ENCODE assay signal across 18 cellular contexts in genomic region chr13:30866692-30867669, GRCh38. TPM values are rescaled to one million over a fixed set of nuclear protein-coding genes. Genes with fewer than 3 reads are reported as not detected.
DNase-seq lines count a peak whose midpoint lies in the region; ATAC-seq and TF ChIP-seq lines count a peak whose summit lies in the region.
"Had no signal": no experiment of that assay in that cellular context is flagged by ENCODE, and none has a peak within 500 bp of the region (broad histone marks: within the 10 kb centered on the region; RNA-seq: fewer than 3 reads in every experiment).

No MANE protein-coding gene starts in this region.

- intact Hi-C loops in ovary (cut with DNase I) (loop anchor here in 2 of 4 donors (5.0 to 10.0 kb wide), 6 partner anchors 65 to 732 kb away; partner anchors contain the start of gene USPL1 (in 1 of the 2)), cardiac septum (cut with DNase I) (loop anchor here (5.0 to 10.0 kb wide), 5 partner anchors 40 to 252 kb away; partner anchors contain the start of genes MEDAG and USPL1)

- in situ Hi-C loops in brain microvascular endothelial cell (cut with HindIII; ENCODE audit: low pct_ligation_motif_present, low sequenced_read_pairs): no loop called here

- POLR2A ChIA-PET in HEK293 (lab: Yijun Ruan, JAX): no interaction called here

- no peak for TF ChIP-seq CTCF in HEK293 (tag by site-specific recombination; IDR thresholded peaks at IDR 0.05)
- no peak for TF ChIP-seq CTCF in brain microvascular endothelial cell (IDR thresholded peaks at IDR 0.05; ENCODE audit: low read depth, low read length, missing control alignments)
- TF ChIP-seq CTCF in ovary (IDR thresholded peaks at IDR 0.05): no peak

- peak; percentile 95 to 99 for DNase-seq in NCI-H524 (lab: John Stamatoyannopoulos, UW)
- DNase-seq in brain microvascular endothelial cell: no peak
- peak in 4 of 5 donors; percentile 33 to 62 (median 56) for DNase-seq in ovary
- no peak for DNase-seq in cardiac septum (ENCODE audit: low spot score)
- DNase-seq in GM03348 (ENCODE audit: low spot score): no peak
- DNase-seq in T1000 (lab: John Stamatoyannopoulos, UW): no peak
- DNase-seq: activated CD4-positive, CD25-positive, alpha-beta regulatory T cell; activated effector memory CD4-positive, alpha-beta T cell treated with anti-CD3 and anti-CD28 coated beads, Interleukin-2, amount 50 U/mL, for 16 hours; aorta; esophagus squamous epithelium; GDM1; left cardiac atrium; NCI-H446; pancreas; stimulated activated naive CD4-positive, alpha-beta T cell had no signal

- H3K4me3 ChIP-seq in HEK293 (ENCODE audit: low read depth, low read length) (no peak overlapping the region), brain microvascular endothelial cell (ENCODE audit: low read depth, low read length) (no peak overlapping the region), ovary (no peak overlapping the region)
- H3K4me3 ChIP-seq: esophagus squamous epithelium, pancreas had no signal

- no peak for TF ChIP-seq POLR2A in ovary (IDR thresholded peaks at IDR 0.05)

- 34 to 38% (median 34%) methylated on average over 7 of the region's 7 CpGs for WGBS in ovary, 3 donors

- H3K9me3 ChIP-seq in HEK293 (ENCODE audit: control insufficient read depth, insufficient read depth, low read depth, low read length): no peaks in the 10 kb centered on the region
- no peaks in the 10 kb centered on the region for H3K9me3 ChIP-seq in ovary
- H3K9me3 ChIP-seq: esophagus squamous epithelium, pancreas had no signal

- H3K27ac ChIP-seq in HEK293 (ENCODE audit: extremely low read depth, low read depth, low read length) (no peak overlapping the region), brain microvascular endothelial cell (peak overlapping the region; percentile 99), ovary (peak overlapping the region in 1 of 2 donors; percentile 81)
- H3K27ac ChIP-seq: pancreas had no signal

- CTCF ChIA-PET in HEK293 (lab: Yijun Ruan, JAX): interaction anchor here (0.6 to 1.4 kb wide), 5 partner anchors 13 to 178 kb away, joined by 3 to 5 read pairs (median 3); no protein-coding TSS in a partner anchor

- no peak for ATAC-seq in GM21381 (IDR thresholded peaks at IDR 0.05; ENCODE audit: unreplicated experiment)
- ATAC-seq: left cardiac atrium had no signal

- H3K36me3 ChIP-seq in HEK293 (ENCODE audit: control insufficient read depth in 2 of 2, insufficient read depth in 1 of 2, low read length in 2 of 2): no peaks in the 10 kb centered on the region
- H3K36me3 ChIP-seq in brain microvascular endothelial cell (replicated peaks): no peaks in the 10 kb centered on the region
- H3K36me3 ChIP-seq in ovary: no peaks in the 10 kb centered on the region
- H3K36me3 ChIP-seq: esophagus squamous epithelium, pancreas had no signal

- H3K27me3 ChIP-seq in brain microvascular endothelial cell (replicated peaks) (no peaks in the 10 kb centered on the region), ovary (no peaks in the 10 kb centered on the region)
- H3K27me3 ChIP-seq: esophagus squamous epithelium, pancreas had no signal

- H3K4me1 ChIP-seq in HEK293 (ENCODE audit: control insufficient read depth, insufficient read depth, low read length) (no peaks in the 10 kb centered on the region; the same call in 1 of the 2 replicates), ovary (ENCODE audit: insufficient read depth) (peaks cover 25% of the 10 kb centered on the region)

- no peak for TF ChIP-seq EP300 in ovary (IDR thresholded peaks at IDR 0.05)

TF ChIP-seq in HEK293, 187 proteins besides CTCF, POLR2A, EP300 and RAD21:
- TF ChIP-seq FEZF1 (tag by site-specific recombination; IDR thresholded peaks at IDR 0.05): peak; percentile 82
- no peak for TF ChIP-seq ELK4 (IDR thresholded peaks at IDR 0.05; ENCODE audit: borderline replicate concordance, low read depth, low read length)
- TF ChIP-seq HIC1 (tag by site-specific recombination; IDR thresholded peaks at IDR 0.05): no peak
- TF ChIP-seq TSHZ1 (tag by site-specific recombination; IDR thresholded peaks at IDR 0.05; ENCODE audit: borderline replicate concordance): no peak
- TF ChIP-seq TCF7L2 (IDR thresholded peaks at IDR 0.05; ENCODE audit: borderline replicate concordance, low read depth, low read length): peak; percentile 92
- no peak for TF ChIP-seq ZNF670 (tag by site-specific recombination; IDR thresholded peaks at IDR 0.05; ENCODE audit: low read depth)
- TF ChIP-seq ZNF221 (tag by site-specific recombination; IDR thresholded peaks at IDR 0.05; ENCODE audit: borderline replicate concordance): no peak
- no peak for TF ChIP-seq ZNF416 (tag by site-specific recombination; IDR thresholded peaks at IDR 0.05)

RNA-seq across cellular contexts. Expression of gene MEDAG, which starts 39.1 kb away (rescaled TPM):
- total RNA-seq in ovary (10 to 100 TPM in 5 of 7 donors, 1 to 10 TPM in 2; 3.5 to 44.0 (median 17.2) TPM), cardiac septum (11.7 TPM)
- 10 to 100 TPM in 1 of 2 donors, 1 to 10 TPM in 1; 6.1 to 37.6 TPM for polyA plus RNA-seq in ovary
- total RNA-seq: T-helper 1 cell treated with Interleukin-12 subunit alpha and Interleukin-12 subunit beta and Interleukin-4 antibody, amounts not matched to agents 30 ng/mL and 1 ng/mL, for 36 hours had no signal

Comparison
In these comparisons a context has a peak if more than half of its experiments do, and no peak if none do; other contexts are left out.
1. DNase-seq: peak in NCI-H524 (2 of 2) and ovary (4 of 5); none in brain microvascular endothelial cell (single experiment), cardiac septum (single experiment), GM03348 (single experiment) and T1000 (single experiment).